In the genomic region with DNA sequence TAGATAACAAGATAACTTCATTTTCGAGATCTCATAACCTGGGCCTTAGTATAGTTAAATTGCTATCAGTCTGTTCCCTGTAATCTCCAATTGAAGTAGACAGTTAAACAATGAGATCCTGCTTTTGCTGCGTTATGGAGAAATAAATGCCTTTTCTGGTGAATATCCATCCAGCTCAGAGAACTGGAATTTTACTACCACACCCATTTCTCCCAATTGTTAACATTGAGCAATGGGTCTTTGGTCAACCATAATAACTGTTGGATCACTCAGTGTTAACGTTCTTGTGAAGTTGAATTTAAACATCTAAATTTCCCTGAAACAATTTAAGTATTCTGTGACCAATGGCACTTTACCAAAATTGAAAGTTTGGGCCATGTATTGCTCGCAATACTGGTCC, we compare ENCODE assay signal across 12 cellular contexts. TPM values are rescaled to one million over a fixed set of nuclear protein-coding genes. Genes with fewer than 3 reads are reported as not detected.
DNase-seq lines count a peak whose midpoint lies in the region; TF ChIP-seq lines count a peak whose summit lies in the region.
"Had no signal": no experiment of that assay in that cellular context is flagged by ENCODE, and none has a peak within 500 bp of the region (broad histone marks: within the 10 kb centered on the region; RNA-seq: fewer than 3 reads in every experiment).

No MANE protein-coding gene starts in this region.

- H3K27ac ChIP-seq in osteoblast (ENCODE audit: low read depth, low read length) = peak overlapping the region; percentile 99
- H3K27ac ChIP-seq in substantia nigra (ENCODE audit: low read depth, low read length, poor library complexity, severe bottlenecking) = no peak overlapping the region

- peaks cover 51% of the 10 kb centered on the region for H3K4me1 ChIP-seq in osteoblast (ENCODE audit: insufficient read depth, low read length)

- H3K4me3 ChIP-seq in osteoblast (ENCODE audit: insufficient read depth, low read length) = peak overlapping the region; percentile 95

- no peaks in the 10 kb centered on the region for H3K9me3 ChIP-seq in osteoblast (ENCODE audit: low read depth, low read length)

- H4K20me1 ChIP-seq in osteoblast (ENCODE audit: insufficient read depth, low read length) = peaks cover 64% of the 10 kb centered on the region

- H3K4me2 ChIP-seq in osteoblast (ENCODE audit: insufficient read depth, low read length) = peak overlapping the region; percentile 82

- H3K79me2 ChIP-seq in osteoblast (ENCODE audit: insufficient read depth, low read length) = peaks cover 80% of the 10 kb centered on the region

- H3K27me3 ChIP-seq in osteoblast (ENCODE audit: insufficient read depth, low read length) = no peaks in the 10 kb centered on the region

- DNase-seq in AG20443 (ENCODE audit: low spot score) (peak; percentile 61), M059J (ENCODE audit: low read depth) (peak; percentile 70), dedifferentiated amniotic fluid mesenchymal stem cell (ENCODE audit: extremely low spot score) (peak; percentile 84), osteoblast (ENCODE audit: insufficient read length, low spot score, missing footprints) (peak; percentile 85), substantia nigra (lab: John Stamatoyannopoulos, UW) (no peak), DMS153 (lab: John Stamatoyannopoulos, UW) (no peak), NCI-H1436 treated with DMSO at 0.1 percent for 48 hours (lab: John Stamatoyannopoulos, UW) (no peak), NCI-H2227 (lab: John Stamatoyannopoulos, UW; ENCODE audit: unreplicated experiment) (no peak)
- DNase-seq: glutamatergic neuron, NCI-H1694 treated with DMSO at 0.1 percent for 48 hours, T-helper 2 cell had no signal

- TF ChIP-seq CTCF in osteoblast (IDR thresholded peaks at IDR 0.05; ENCODE audit: extremely low read depth, low read depth, low read length) = no peak

- peaks cover 13% of the 10 kb centered on the region for H3K36me3 ChIP-seq in osteoblast (ENCODE audit: insufficient read depth, low read length)

- H2AFZ ChIP-seq in osteoblast (ENCODE audit: low read length) = no peak overlapping the region

RNA-seq across cellular contexts. Expression of a gene that starts 3.0 kb away (rescaled TPM):
- total RNA-seq in M059J (2014; rRNA removed; shearing (Covaris generic)) = 571 and 729 TPM in 2 replicates
- total RNA-seq in osteoblast = 673 and 708 TPM in 2 replicates

RNA-seq across cellular contexts. Expression of a gene that starts 33.4 kb away (rescaled TPM):
- total RNA-seq in M059J (2014; rRNA removed; shearing (Covaris generic)) = not detected in 2 replicates
- total RNA-seq in osteoblast = not detected in 2 replicates
- total RNA-seq: cardiac septum had no signal

RNA-seq across cellular contexts. Expression of a gene that starts 49.6 kb away (rescaled TPM):
- total RNA-seq in M059J (2014; rRNA removed; shearing (Covaris generic)) = 0.74 and 5.7 TPM in 2 replicates
- total RNA-seq in osteoblast = 7.2 and 10.0 TPM in 2 replicates

Comparison
In these comparisons a context has a peak if more than half of its experiments do, and no peak if none do; other contexts are left out.
1. DNase-seq: peak in AG20443 (single experiment), M059J (single experiment), dedifferentiated amniotic fluid mesenchymal stem cell (single experiment) and osteoblast (single experiment); none in substantia nigra (0 of 49), DMS153 (single experiment), NCI-H1436 treated with DMSO at 0.1 percent for 48 hours (single experiment) and NCI-H2227 (single experiment).